Comparison of ENCODE assay signal across 16 cellular contexts in genomic region chr11:116189378-116190170, GRCh38.
"Had no signal": no experiment of that assay in that cellular context is flagged by ENCODE, and none has a peak within 500 bp of the region (broad histone marks: within the 10 kb centered on the region; RNA-seq: fewer than 3 reads in every experiment).

No MANE protein-coding gene starts in this region.

- H3K9me3 ChIP-seq: ascending aorta, gastroesophageal sphincter, sigmoid colon, suprapubic skin had no signal

- H3K36me3 Mint-ChIP-seq: naive thymus-derived CD4-positive, alpha-beta T cell; T-cell had no signal

- H3K27ac Mint-ChIP-seq: activated CD8-positive, alpha-beta T cell treated with anti-CD3 and anti-CD28 coated beads, Interleukin-2, amount 10 ng/mL, durations not matched to agents 7 days and 5 days; effector memory CD8-positive, alpha-beta T cell; naive thymus-derived CD4-positive, alpha-beta T cell; T-cell had no signal

- DNase-seq: activated CD4-positive, alpha-beta T cell treated with anti-CD3 and anti-CD28 coated beads for 4 hours; activated CD8-positive, alpha-beta memory T cell treated with anti-CD3 and anti-CD28 coated beads, Interleukin-2, amount 50 U/mL, for 48 hours; activated CD8-positive, alpha-beta T cell treated with anti-CD3 and anti-CD28 coated beads, Interleukin-2, amount 10 ng/mL, durations not matched to agents 7 days and 5 days; activated naive CD4-positive, alpha-beta T cell; cortex of kidney; effector memory CD8-positive, alpha-beta T cell; naive thymus-derived CD4-positive, alpha-beta T cell; sigmoid colon; stimulated activated CD4-positive, alpha-beta T cell treated with anti-CD3 and anti-CD28 coated beads, Interleukin-2, amount 100 ng/mL, for 24 hours; stimulated activated naive CD4-positive, alpha-beta T cell; T-cell; WERI-Rb-1 had no signal

- H3K4me3 Mint-ChIP-seq: activated CD8-positive, alpha-beta T cell treated with anti-CD3 and anti-CD28 coated beads, Interleukin-2, amount 10 ng/mL, durations not matched to agents 7 days and 5 days; effector memory CD8-positive, alpha-beta T cell; naive thymus-derived CD4-positive, alpha-beta T cell; T-cell had no signal

- H3K27ac ChIP-seq: ascending aorta, gastroesophageal sphincter, sigmoid colon, suprapubic skin, WERI-Rb-1 had no signal

- H3K36me3 ChIP-seq: ascending aorta, gastroesophageal sphincter, sigmoid colon, suprapubic skin, WERI-Rb-1 had no signal

- ATAC-seq: activated CD8-positive, alpha-beta T cell treated with anti-CD3 and anti-CD28 coated beads, Interleukin-2, amount 10 ng/mL, durations not matched to agents 7 days and 5 days; effector memory CD8-positive, alpha-beta T cell; gastroesophageal sphincter; naive thymus-derived CD4-positive, alpha-beta T cell; T-cell had no signal

- H3K4me3 ChIP-seq: ascending aorta, gastroesophageal sphincter, lung, sigmoid colon, suprapubic skin had no signal
